In the genomic region with DNA sequence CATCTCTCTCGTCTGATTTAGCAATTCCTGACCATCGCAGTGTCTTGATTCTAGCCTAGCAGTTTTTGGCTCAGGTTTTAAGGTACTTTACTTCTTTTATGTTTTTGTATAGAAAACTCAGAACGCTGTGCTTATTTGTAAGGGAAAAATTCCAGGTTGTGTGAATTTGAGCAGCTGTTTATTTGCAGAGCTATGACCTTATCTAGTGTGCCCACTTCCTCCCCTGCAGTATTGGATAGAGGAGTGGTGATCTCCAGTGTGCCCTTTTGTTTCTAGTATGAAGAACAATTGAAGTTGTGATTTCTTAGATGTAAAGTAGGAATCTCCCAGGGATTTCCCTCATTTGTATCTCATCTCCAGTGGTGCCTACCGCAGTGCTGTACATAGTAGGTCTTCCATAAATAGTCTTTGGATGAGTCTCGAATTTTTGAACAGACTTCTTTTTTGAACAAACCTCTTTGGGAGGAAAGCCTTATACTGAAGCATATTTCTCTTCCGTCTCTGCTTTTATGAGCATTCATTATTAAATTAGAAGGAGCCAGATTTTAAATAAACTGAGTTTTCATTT, we compare ENCODE assay signal across 1 cellular context.
TF ChIP-seq lines count a peak whose summit lies in the region.

No MANE protein-coding gene starts in this region.

TF ChIP-seq in K562, 482 proteins besides CTCF, POLR2A, EP300 and RAD21:
- TF ChIP-seq, protein P1, sequence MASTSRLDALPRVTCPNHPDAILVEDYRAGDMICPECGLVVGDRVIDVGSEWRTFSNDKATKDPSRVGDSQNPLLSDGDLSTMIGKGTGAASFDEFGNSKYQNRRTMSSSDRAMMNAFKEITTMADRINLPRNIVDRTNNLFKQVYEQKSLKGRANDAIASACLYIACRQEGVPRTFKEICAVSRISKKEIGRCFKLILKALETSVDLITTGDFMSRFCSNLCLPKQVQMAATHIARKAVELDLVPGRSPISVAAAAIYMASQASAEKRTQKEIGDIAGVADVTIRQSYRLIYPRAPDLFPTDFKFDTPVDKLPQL (IDR thresholded peaks at IDR 0.05; ENCODE audit: extremely low read depth, insufficient read length): no peak
- peak; percentile 76; the same call in 1 of the 2 replicates for TF ChIP-seq ZKSCAN1 (IDR thresholded peaks at IDR 0.05; ENCODE audit: low read depth, low read length)
